Comparison of ENCODE assay signal across 23 cellular contexts in genomic region chr1:24406783-24407182, GRCh38. TPM values are rescaled to one million over a fixed set of nuclear protein-coding genes. Genes with fewer than 3 reads are reported as not detected.
DNase-seq lines count a peak whose midpoint lies in the region; ATAC-seq and TF ChIP-seq lines count a peak whose summit lies in the region.
"Had no signal": no experiment of that assay in that cellular context is flagged by ENCODE, and none has a peak within 500 bp of the region (broad histone marks: within the 10 kb centered on the region; RNA-seq: fewer than 3 reads in every experiment).

No MANE protein-coding gene starts in this region.

- ATAC-seq in Right ventricle myocardium superior (ENCODE audit: poor library complexity) (no peak), GM21423 (IDR thresholded peaks at IDR 0.05; ENCODE audit: unreplicated experiment) (no peak)
- ATAC-seq: A549, GM12878, GM23338, HCT116 had no signal

- H3K36me3 ChIP-seq in WERI-Rb-1 = no peaks in the 10 kb centered on the region
- H3K36me3 ChIP-seq: BE2C; BLaER1 treated with 17β-estradiol and CSF1 and Interleukin-3, amounts not matched to agents 10 nM and 100 nM had no signal

- H3K9me3 Mint-ChIP-seq in Calu3 (ENCODE audit: low read depth, unreplicated experiment) = no peaks in the 10 kb centered on the region
- H3K9me3 Mint-ChIP-seq: GM23338, H9 had no signal

- BruUV-seq in Calu3 (replicated peaks; lab: Mats Ljungman, UMichigan) = no TSS peak

- intact Hi-C loops in Calu3 (cut with micrococcal nuclease; ENCODE audit: unreplicated experiment) = no loop called here
- intact Hi-C loops in Right ventricle myocardium superior (cut with DNase I) = no loop called here

- H3K27ac Mint-ChIP-seq in Calu3 (ENCODE audit: unreplicated experiment) = peak overlapping the region; percentile 3
- H3K27ac Mint-ChIP-seq: CD4-positive, alpha-beta T cell; GM23338; H9 had no signal

- no peaks in the 10 kb centered on the region for H3K36me3 Mint-ChIP-seq in Calu3 (ENCODE audit: insufficient read depth, unreplicated experiment)
- H3K36me3 Mint-ChIP-seq: CD14-positive monocyte had no signal

- peaks cover 4% of the 10 kb centered on the region for H3K4me1 Mint-ChIP-seq in Calu3 (ENCODE audit: low read depth, unreplicated experiment)
- H3K4me1 Mint-ChIP-seq: GM23338, H9 had no signal

- TF ChIP-seq CTCF in Calu3 (IDR thresholded peaks at IDR 0.05; ENCODE audit: unreplicated experiment) = no peak
- no peak for TF ChIP-seq CTCF in WERI-Rb-1 (IDR thresholded peaks at IDR 0.05; ENCODE audit: low read depth, low read length)

- peak; percentile 4 for DNase-seq in NOMO-1 treated with DMSO at 0.1 percent for 48 hours (lab: John Stamatoyannopoulos, UW; ENCODE audit: unreplicated experiment)
- DNase-seq in NOMO-1 (lab: John Stamatoyannopoulos, UW; ENCODE audit: unreplicated experiment in 2 of 2) = no peak
- no peak for DNase-seq in Calu3
- peak; percentile 18 for DNase-seq in MV-4-11 (lab: John Stamatoyannopoulos, UW)
- peak; percentile 67 for DNase-seq in fibroblast of gingiva (ENCODE audit: low read depth)
- DNase-seq in Right ventricle myocardium superior = no peak
- no peak for DNase-seq in WERI-Rb-1
- DNase-seq: 8988T; ACHN; AML-193; BE2C; CD4-positive, alpha-beta T cell; COR-L47; DMS153; DND-41; H9 had no signal

- no peaks in the 10 kb centered on the region for H3K27me3 Mint-ChIP-seq in Calu3 (ENCODE audit: unreplicated experiment)
- H3K27me3 Mint-ChIP-seq: CD4-positive, alpha-beta T cell had no signal

- CTCF ChIA-PET in Calu3 (lab: Charles Lee) = no interaction called here

- no peak overlapping the region for H3K4me3 ChIP-seq in WERI-Rb-1 (ENCODE audit: low read depth, low read length)
- H3K4me3 ChIP-seq: A549; BLaER1 treated with 17β-estradiol and CSF1 and Interleukin-3, amounts not matched to agents 10 nM and 100 nM; GM12878; GM23338 had no signal

- no peak overlapping the region for H3K4me3 Mint-ChIP-seq in Calu3 (ENCODE audit: low read depth, unreplicated experiment)
- H3K4me3 Mint-ChIP-seq: CD14-positive monocyte; CD4-positive, alpha-beta T cell; GM23338; H9 had no signal

- no peak overlapping the region for H3K27ac ChIP-seq in WERI-Rb-1
- H3K27ac ChIP-seq: A549; BLaER1 treated with 17β-estradiol and CSF1 and Interleukin-3, amounts not matched to agents 10 nM and 100 nM had no signal

- peaks cover 3% of the 10 kb centered on the region for H3K9me3 ChIP-seq in WERI-Rb-1 (ENCODE audit: severe bottlenecking)
- H3K9me3 ChIP-seq: BE2C had no signal

- no peaks in the 10 kb centered on the region for H3K27me3 ChIP-seq in WERI-Rb-1 (ENCODE audit: insufficient read depth, low read depth, severe bottlenecking)
- H3K27me3 ChIP-seq: BE2C; BLaER1 treated with 17β-estradiol and CSF1 and Interleukin-3, amounts not matched to agents 10 nM and 100 nM had no signal

RNA-seq across cellular contexts. Expression of gene STPG1, which starts 6.8 kb away (rescaled TPM):
- total RNA-seq in Calu3 (2022) (9.1 and 10.4 TPM in 2 replicates), Right ventricle myocardium superior (5.6 TPM)

RNA-seq across cellular contexts. Expression of gene NIPAL3, which starts 8.8 kb away (rescaled TPM):
- total RNA-seq in Calu3 (2022) (28.8 and 30.8 TPM in 2 replicates), Right ventricle myocardium superior (31.8 TPM)

Comparison
In these comparisons a context has a peak if more than half of its experiments do, and no peak if none do; other contexts are left out.
1. DNase-seq: peak in NOMO-1 treated with DMSO at 0.1 percent for 48 hours (single experiment), MV-4-11 (single experiment) and fibroblast of gingiva (single experiment); none in NOMO-1 (0 of 2), Calu3 (single experiment), Right ventricle myocardium superior (single experiment) and WERI-Rb-1 (single experiment).